ENCODE assay signal across 1 cellular context in the genomic region with DNA sequence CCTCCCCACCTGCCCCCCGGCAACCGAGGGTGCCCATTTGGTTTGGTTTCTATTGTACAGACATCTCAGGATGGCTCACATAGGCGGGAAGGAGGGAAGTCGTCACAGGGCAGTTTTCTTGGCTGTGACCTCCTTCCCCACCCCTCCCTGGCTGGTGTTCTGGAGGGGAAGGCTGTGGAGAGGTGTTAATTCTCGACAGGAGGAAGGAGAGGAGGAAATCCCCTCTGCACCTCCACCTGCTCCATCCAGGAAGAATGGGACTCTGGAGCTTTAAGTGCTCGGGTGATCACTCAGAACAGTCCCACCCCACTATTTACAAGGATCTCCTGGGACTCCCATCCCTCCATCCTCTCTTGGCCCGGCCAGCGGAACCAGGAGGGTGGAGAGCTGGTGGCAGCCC.
TF ChIP-seq lines count a peak whose summit lies in the region.

No MANE protein-coding gene starts in this region.

TF ChIP-seq in SK-N-SH treated with all-trans-retinoic acid at 6 μM for 48 hours, 23 proteins besides CTCF, POLR2A, EP300 and RAD21 (continued from another document):
- TF ChIP-seq, protein P1, sequence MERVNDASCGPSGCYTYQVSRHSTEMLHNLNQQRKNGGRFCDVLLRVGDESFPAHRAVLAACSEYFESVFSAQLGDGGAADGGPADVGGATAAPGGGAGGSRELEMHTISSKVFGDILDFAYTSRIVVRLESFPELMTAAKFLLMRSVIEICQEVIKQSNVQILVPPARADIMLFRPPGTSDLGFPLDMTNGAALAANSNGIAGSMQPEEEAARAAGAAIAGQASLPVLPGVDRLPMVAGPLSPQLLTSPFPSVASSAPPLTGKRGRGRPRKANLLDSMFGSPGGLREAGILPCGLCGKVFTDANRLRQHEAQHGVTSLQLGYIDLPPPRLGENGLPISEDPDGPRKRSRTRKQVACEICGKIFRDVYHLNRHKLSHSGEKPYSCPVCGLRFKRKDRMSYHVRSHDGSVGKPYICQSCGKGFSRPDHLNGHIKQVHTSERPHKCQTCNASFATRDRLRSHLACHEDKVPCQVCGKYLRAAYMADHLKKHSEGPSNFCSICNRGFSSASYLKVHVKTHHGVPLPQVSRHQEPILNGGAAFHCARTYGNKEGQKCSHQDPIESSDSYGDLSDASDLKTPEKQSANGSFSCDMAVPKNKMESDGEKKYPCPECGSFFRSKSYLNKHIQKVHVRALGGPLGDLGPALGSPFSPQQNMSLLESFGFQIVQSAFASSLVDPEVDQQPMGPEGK (CRISPR knock-in tag; IDR thresholded peaks at IDR 0.05; ENCODE audit: borderline replicate concordance): no peak
- TF ChIP-seq ZFP30 (CRISPR knock-in tag; IDR thresholded peaks at IDR 0.05): no peak
